14 cellular contexts compared by ENCODE assay signal in the genomic region with DNA sequence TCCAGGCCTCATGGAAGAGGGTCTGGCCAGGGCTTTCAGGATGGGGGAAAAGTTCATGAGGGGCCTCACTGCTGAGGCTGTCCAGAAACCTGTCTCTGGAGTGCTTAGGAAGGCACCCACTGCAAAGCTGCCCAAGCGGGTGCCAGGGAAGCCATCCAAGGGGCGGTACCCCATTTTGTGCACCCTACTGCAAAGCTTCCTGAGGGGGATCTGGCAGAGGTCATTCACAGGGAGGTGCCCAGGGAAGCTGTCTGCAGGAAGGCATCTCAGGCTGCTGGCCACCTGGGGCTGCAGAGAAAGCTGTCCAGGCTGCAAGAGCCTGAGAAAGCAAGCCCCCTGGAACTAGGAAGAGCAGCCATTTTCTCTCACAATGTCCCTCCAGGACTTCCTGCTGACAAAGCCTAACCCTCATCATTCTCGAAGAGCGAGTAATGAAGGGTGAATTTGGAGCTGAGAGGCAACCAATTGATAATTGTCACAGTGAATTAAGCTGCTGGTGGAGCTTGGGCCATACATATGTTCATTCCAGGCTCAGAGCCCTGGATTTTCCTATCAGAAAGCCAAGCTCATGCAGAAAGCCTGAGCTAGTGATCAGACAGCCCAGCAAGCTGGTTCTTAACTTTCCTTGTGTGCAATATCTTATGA.
DNase-seq lines count a peak whose midpoint lies in the region; ATAC-seq and TF ChIP-seq lines count a peak whose summit lies in the region.
"Had no signal": no experiment of that assay in that cellular context is flagged by ENCODE, and none has a peak within 500 bp of the region (broad histone marks: within the 10 kb centered on the region; RNA-seq: fewer than 3 reads in every experiment).

No MANE protein-coding gene starts in this region.

- H3K27ac ChIP-seq in VCaP: peak overlapping the region; percentile 100

- ATAC-seq in stimulated activated naive B cell treated with anti-CD40 and anti-IgM and Interleukin-4, amounts not matched to agents 10 μg/mL and 1 μg/mL and 100 μg/mL, for 72 hours (replicated peaks): peak in 1 of 2 donors; percentile 31
- no peak for ATAC-seq in HG03460 (IDR thresholded peaks at IDR 0.05; ENCODE audit: unreplicated experiment)
- no peak for ATAC-seq in natural killer cell treated with Interleukin-12 subunit alpha and Interleukin-12 subunit beta and Interleukin-15 and Interleukin-18, amount 100 ng/mL, for 72 hours
- ATAC-seq: naive thymus-derived CD8-positive, alpha-beta T cell; Panc1 had no signal

- H3K4me1 Mint-ChIP-seq in HFFc6 (ENCODE audit: low read depth): peaks cover 89% of the 10 kb centered on the region
- H3K4me1 Mint-ChIP-seq in stimulated activated naive B cell treated with anti-CD40 and anti-IgM and Interleukin-4, amounts not matched to agents 10 μg/mL and 1 μg/mL and 100 μg/mL, for 72 hours: peaks cover 35 to 44% of the 10 kb centered on the region in 2 donors
- peaks cover 3% of the 10 kb centered on the region in 2 donors for H3K4me1 Mint-ChIP-seq in natural killer cell treated with Interleukin-12 subunit alpha and Interleukin-12 subunit beta and Interleukin-15 and Interleukin-18, amount 100 ng/mL, for 72 hours (ENCODE audit: low read depth in 2 of 2)

- TF ChIP-seq CTCF in HFFc6 (IDR thresholded peaks at IDR 0.05): no peak
- TF ChIP-seq CTCF in VCaP (conservative IDR thresholded peaks at IDR 0.05): no peak

- peaks cover 24% of the 10 kb centered on the region for H3K9me3 Mint-ChIP-seq in HFFc6
- peaks cover 9 to 12% of the 10 kb centered on the region in 2 donors for H3K9me3 Mint-ChIP-seq in stimulated activated naive B cell treated with anti-CD40 and anti-IgM and Interleukin-4, amounts not matched to agents 10 μg/mL and 1 μg/mL and 100 μg/mL, for 72 hours
- H3K9me3 Mint-ChIP-seq in natural killer cell treated with Interleukin-12 subunit alpha and Interleukin-12 subunit beta and Interleukin-15 and Interleukin-18, amount 100 ng/mL, for 72 hours: peaks cover 5% of the 10 kb centered on the region

- H3K27me3 Mint-ChIP-seq in HFFc6 (ENCODE audit: insufficient read depth): no peaks in the 10 kb centered on the region; the same call in 1 of the 2 replicates
- H3K27me3 Mint-ChIP-seq in stimulated activated naive B cell treated with anti-CD40 and anti-IgM and Interleukin-4, amounts not matched to agents 10 μg/mL and 1 μg/mL and 100 μg/mL, for 72 hours: no peaks in the 10 kb centered on the region
- peaks cover 22% of the 10 kb centered on the region in 2 donors for H3K27me3 Mint-ChIP-seq in natural killer cell treated with Interleukin-12 subunit alpha and Interleukin-12 subunit beta and Interleukin-15 and Interleukin-18, amount 100 ng/mL, for 72 hours

- DNase-seq in HFFc6: peak; percentile 10
- peak; percentile 42 for DNase-seq in fibroblast of gingiva (ENCODE audit: low read depth)
- DNase-seq in stimulated activated naive B cell treated with anti-CD40 and anti-IgM and Interleukin-4, amounts not matched to agents 10 μg/mL and 1 μg/mL and 100 μg/mL, for 72 hours: no peak
- DNase-seq in natural killer cell treated with Interleukin-12 subunit alpha and Interleukin-12 subunit beta and Interleukin-15 and Interleukin-18, amount 100 ng/mL, for 72 hours (ENCODE audit: low spot score): no peak
- DNase-seq in NK-92 (lab: John Stamatoyannopoulos, UW; ENCODE audit: unreplicated experiment): no peak
- DNase-seq: activated CD4-positive, alpha-beta T cell treated with anti-CD3 and anti-CD28 coated beads, Interleukin-2, amount 50 U/mL, for 1 hour; activated naive CD4-positive, alpha-beta T cell treated with Interleukin-2 at 50 U/mL for 16 hours; MM.1S; naive thymus-derived CD8-positive, alpha-beta T cell; NCI-H2227 treated with DMSO at 0.1 percent for 48 hours had no signal

- H3K36me3 Mint-ChIP-seq in HFFc6 (ENCODE audit: low read depth): peaks cover 35% of the 10 kb centered on the region
- H3K36me3 Mint-ChIP-seq in stimulated activated naive B cell treated with anti-CD40 and anti-IgM and Interleukin-4, amounts not matched to agents 10 μg/mL and 1 μg/mL and 100 μg/mL, for 72 hours: peaks cover 5 to 19% of the 10 kb centered on the region in 2 donors
- peaks cover 6% of the 10 kb centered on the region for H3K36me3 Mint-ChIP-seq in natural killer cell treated with Interleukin-12 subunit alpha and Interleukin-12 subunit beta and Interleukin-15 and Interleukin-18, amount 100 ng/mL, for 72 hours

- H3K27ac Mint-ChIP-seq in HFFc6: peak overlapping the region; percentile 97
- peak overlapping the region; percentile 89 for H3K27ac Mint-ChIP-seq in stimulated activated naive B cell treated with anti-CD40 and anti-IgM and Interleukin-4, amounts not matched to agents 10 μg/mL and 1 μg/mL and 100 μg/mL, for 72 hours
- no peak overlapping the region for H3K27ac Mint-ChIP-seq in natural killer cell treated with Interleukin-12 subunit alpha and Interleukin-12 subunit beta and Interleukin-15 and Interleukin-18, amount 100 ng/mL, for 72 hours
- H3K27ac Mint-ChIP-seq: B cell; naive thymus-derived CD8-positive, alpha-beta T cell had no signal

- peak overlapping the region; percentile 67; the same call in 1 of the 2 replicates for H3K4me3 Mint-ChIP-seq in HFFc6
- H3K4me3 Mint-ChIP-seq in stimulated activated naive B cell treated with anti-CD40 and anti-IgM and Interleukin-4, amounts not matched to agents 10 μg/mL and 1 μg/mL and 100 μg/mL, for 72 hours: peak overlapping the region in 1 of 2 donors; percentile 34
- H3K4me3 Mint-ChIP-seq in natural killer cell treated with Interleukin-12 subunit alpha and Interleukin-12 subunit beta and Interleukin-15 and Interleukin-18, amount 100 ng/mL, for 72 hours: no peak overlapping the region
- H3K4me3 Mint-ChIP-seq: B cell; naive thymus-derived CD8-positive, alpha-beta T cell had no signal

Comparison
In these comparisons a context has a peak if more than half of its experiments do, and no peak if none do; other contexts are left out.
1. DNase-seq: peak in HFFc6 (single experiment) and fibroblast of gingiva (single experiment); none in stimulated activated naive B cell treated with anti-CD40 and anti-IgM and Interleukin-4, amounts not matched to agents 10 μg/mL and 1 μg/mL and 100 μg/mL, for 72 hours (single experiment), natural killer cell treated with Interleukin-12 subunit alpha and Interleukin-12 subunit beta and Interleukin-15 and Interleukin-18, amount 100 ng/mL, for 72 hours (single experiment) and NK-92 (single experiment).
2. H3K27ac Mint-ChIP-seq: peak in HFFc6 (single experiment) and stimulated activated naive B cell treated with anti-CD40 and anti-IgM and Interleukin-4, amounts not matched to agents 10 μg/mL and 1 μg/mL and 100 μg/mL, for 72 hours (single experiment); none in natural killer cell treated with Interleukin-12 subunit alpha and Interleukin-12 subunit beta and Interleukin-15 and Interleukin-18, amount 100 ng/mL, for 72 hours (0 of 2).